8 cellular contexts compared by ENCODE assay signal in the genomic region with DNA sequence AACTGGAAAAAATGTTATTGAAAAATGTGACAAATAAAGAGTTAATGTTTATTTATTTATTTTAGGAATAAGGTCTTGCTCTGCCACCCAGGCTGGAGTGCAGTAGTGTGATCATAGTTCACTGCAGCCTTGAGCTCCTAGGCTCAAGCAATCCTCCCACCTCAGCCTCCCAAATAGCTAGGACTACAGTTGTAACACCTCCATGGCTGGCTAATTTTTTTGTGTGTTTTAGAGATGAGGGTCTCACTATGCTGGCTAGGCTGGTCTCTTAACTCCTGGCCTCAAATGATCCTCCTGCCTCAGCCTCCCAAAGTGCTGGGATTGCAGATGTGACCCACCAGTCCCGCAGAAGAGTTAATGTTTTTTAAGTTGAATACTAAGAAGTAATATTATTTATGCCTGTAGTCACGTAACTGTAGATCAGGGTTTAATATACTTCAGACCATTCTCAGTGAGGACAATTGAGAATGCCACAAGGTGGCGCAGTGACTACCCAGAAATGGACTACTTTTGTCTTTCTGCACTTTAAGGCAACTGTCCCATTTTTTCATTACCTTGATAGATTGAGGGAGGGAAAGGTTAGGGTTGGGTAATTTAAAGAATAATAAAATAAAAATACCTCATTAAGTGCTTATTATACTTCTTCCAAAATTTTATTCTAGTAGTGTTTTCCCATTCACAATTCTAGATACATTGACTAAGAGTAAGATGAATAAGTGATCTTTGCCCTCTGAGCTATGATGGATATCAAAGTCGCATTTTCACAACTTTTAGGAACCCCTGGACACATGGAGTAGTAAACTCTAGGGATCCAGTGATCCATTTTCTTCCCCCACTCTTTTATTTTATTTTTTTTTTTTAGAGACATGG. TPM values are rescaled to one million over a fixed set of nuclear protein-coding genes. Genes with fewer than 3 reads are reported as not detected.
DNase-seq lines count a peak whose midpoint lies in the region; ATAC-seq and TF ChIP-seq lines count a peak whose summit lies in the region.

No MANE protein-coding gene starts in this region.

- DNase-seq in DMS153 (lab: John Stamatoyannopoulos, UW) (peak; percentile 34), LHCN-M2 (ENCODE audit: low read depth) (peak; percentile 63), SJCRH30 (peak; percentile 54 to 85), Right ventricle myocardium superior (peak; percentile 61), retinal pigment epithelial cell (ENCODE audit: low read depth) (peak; percentile 25)
- peak; percentile 2 to 43 (median 12) for DNase-seq in activated naive CD4-positive, alpha-beta T cell (lab: John Stamatoyannopoulos, UW)

- intact Hi-C loops in Right ventricle myocardium superior (cut with DNase I) = loop anchor here (5.0 kb wide), 1 partner anchor 239 kb away; no protein-coding TSS in a partner anchor

- no peaks in the 10 kb centered on the region for H3K9me3 ChIP-seq in SJCRH30 (replicated peaks)

- H3K36me3 ChIP-seq in SJCRH30 = no peaks in the 10 kb centered on the region

- H3K4me1 ChIP-seq in SJCRH30 = no peaks in the 10 kb centered on the region

- ATAC-seq in Right ventricle myocardium superior (ENCODE audit: poor library complexity) = peak; percentile 80
- ATAC-seq in GM21576 (IDR thresholded peaks at IDR 0.05; ENCODE audit: unreplicated experiment) = no peak
- ATAC-seq in GM19455 (IDR thresholded peaks at IDR 0.05; ENCODE audit: unreplicated experiment) = no peak

- H3K4me3 ChIP-seq in SJCRH30 = no peak overlapping the region
- H3K4me3 ChIP-seq in retinal pigment epithelial cell (ENCODE audit: low read length) = no peak overlapping the region

- H3K27ac ChIP-seq in SJCRH30 = no peak overlapping the region

- peak; percentile 82 for TF ChIP-seq CTCF in retinal pigment epithelial cell (conservative IDR thresholded peaks at IDR 0.05; ENCODE audit: low read depth, low read length)

- H3K27me3 ChIP-seq in SJCRH30 = no peaks in the 10 kb centered on the region

RNA-seq across cellular contexts. Expression of a gene that starts 6.0 kb away (rescaled TPM):
- total RNA-seq in LHCN-M2 (2014; rRNA removed) (0.17 and 0.71 TPM in 2 replicates), Right ventricle myocardium superior (not detected)
- polyA plus RNA-seq in LHCN-M2 (2012) = not detected
- total RNA-seq in SJCRH30 (2014; rRNA removed; shearing (Covaris generic)) = not detected in 2 replicates

RNA-seq across cellular contexts. Expression of a gene that starts 41.4 kb away (rescaled TPM):
- 173 and 224 TPM in 2 replicates for total RNA-seq in LHCN-M2 (2014; rRNA removed)
- polyA plus RNA-seq in LHCN-M2 (2012) = 367 TPM
- total RNA-seq in SJCRH30 (2014; rRNA removed; shearing (Covaris generic)) = 85.3 and 105 TPM in 2 replicates
- 112 TPM for total RNA-seq in Right ventricle myocardium superior

Comparison
In these comparisons a context has a peak if more than half of its experiments do, and no peak if none do; other contexts are left out.
1. DNase-seq: peak in every context shown above with its lines; median percentile 70 in SJCRH30; 63 in LHCN-M2; 61 in Right ventricle myocardium superior; 34 in DMS153; 25 in retinal pigment epithelial cell; 12 in activated naive CD4-positive, alpha-beta T cell.